In genomic region chr16:28623172-28623711, GRCh38 we compare ENCODE assay signal across 8 cellular contexts. TPM values are rescaled to one million over a fixed set of nuclear protein-coding genes. Genes with fewer than 3 reads are reported as not detected.
DNase-seq lines count a peak whose midpoint lies in the region; ATAC-seq and TF ChIP-seq lines count a peak whose summit lies in the region.

No MANE protein-coding gene starts in this region.

- H3K9me2 ChIP-seq in PC-9 (ENCODE audit: insufficient read depth): no peaks in the 10 kb centered on the region

- no peaks in the 10 kb centered on the region for H3K27me3 ChIP-seq in PC-9 (ENCODE audit: insufficient read depth, low read depth)

- peak overlapping the region; percentile 93 for H3K4me3 ChIP-seq in PC-9

- ATAC-seq in left ventricle myocardium superior: peak; percentile 90
- no peak for ATAC-seq in GM21723 (IDR thresholded peaks at IDR 0.05; ENCODE audit: unreplicated experiment)
- ATAC-seq in HG03565 (IDR thresholded peaks at IDR 0.05; ENCODE audit: unreplicated experiment): no peak

- peak; percentile 67 for DNase-seq in HK-2 (ENCODE audit: unreplicated experiment)
- peak; percentile 80 to 89 for DNase-seq in PC-9
- DNase-seq in activated gamma-delta T cell treated with Interleukin-2 at 50 U/mL for 16 hours: peak; percentile 61
- DNase-seq in left ventricle myocardium superior: peak; percentile 63
- DNase-seq in stimulated activated CD4-positive, alpha-beta T cell treated with anti-CD3 and anti-CD28 coated beads, Interleukin-1b, Interleukin-23, amount 100 ng/mL, for 4 hours (ENCODE audit: low read depth in 2 of 2): peak; percentile 47 to 68
- no peak for DNase-seq in epidermal melanocyte (ENCODE audit: insufficient read length, low spot score)

- peak overlapping the region; percentile 40 for H3K27ac ChIP-seq in PC-9

- TF ChIP-seq CTCF in PC-9 (conservative IDR thresholded peaks at IDR 0.05): no peak

- no peaks in the 10 kb centered on the region for H4K20me1 ChIP-seq in PC-9 (ENCODE audit: insufficient read depth)

- no peaks in the 10 kb centered on the region for H3K9me3 ChIP-seq in PC-9 (ENCODE audit: insufficient read depth, low read depth)

- peak overlapping the region; percentile 86 for H3K4me2 ChIP-seq in PC-9

- POLR2A ChIA-PET in PC-9 (lab: Charles Lee; ENCODE audit: unreplicated experiment): interaction anchor here (0.7 kb wide), 3 partner anchors 13 to 1073 kb away, joined by 3 to 6 read pairs (median 4); partner anchors contain the start of genes KATNIP and SULT1A1

- peaks cover 34% of the 10 kb centered on the region for H3K79me2 ChIP-seq in PC-9 (ENCODE audit: low read depth)

- CTCF ChIA-PET in PC-9 (lab: Charles Lee): no interaction called here

- peaks cover 15% of the 10 kb centered on the region; the same call in 1 of the 2 replicates for H3K36me3 ChIP-seq in PC-9 (ENCODE audit: low read depth)

- peaks cover 16% of the 10 kb centered on the region for H3F3A ChIP-seq in PC-9 (ENCODE audit: insufficient read depth, low read depth)

- peaks cover 17% of the 10 kb centered on the region for H3K4me1 ChIP-seq in PC-9 (replicated peaks; ENCODE audit: insufficient read depth)

- no TSS peak for BruUV-seq in PC-9 (replicated peaks; lab: Mats Ljungman, UMichigan)

- H2AFZ ChIP-seq in PC-9: peak overlapping the region; percentile 95

- intact Hi-C loops in PC-9 (cut with micrococcal nuclease; ENCODE audit: unreplicated experiment): no loop called here
- intact Hi-C loops in left ventricle myocardium superior (cut with micrococcal nuclease): no loop called here

RNA-seq across cellular contexts. Expression of gene SULT1A1, which starts 13.4 kb away (rescaled TPM):
- total RNA-seq in PC-9 (2021) (82.0 and 98.8 TPM in 2 replicates), left ventricle myocardium superior (15.5 TPM)

RNA-seq across cellular contexts. Expression of gene NPIPB8, which starts 14.6 kb away (rescaled TPM):
- total RNA-seq in PC-9 (2021) (2.2 and 4.1 TPM in 2 replicates), left ventricle myocardium superior (not detected)

RNA-seq across cellular contexts. Expression of gene SULT1A2, which starts 26.4 kb away (rescaled TPM):
- total RNA-seq in PC-9 (2021): 21.8 and 23.0 TPM in 2 replicates
- total RNA-seq in left ventricle myocardium superior: 1.1 TPM

Comparison
In these comparisons a context has a peak if more than half of its experiments do, and no peak if none do; other contexts are left out.
1. RNA of gene SULT1A2, which starts 26.4 kb away (total RNA-seq): 21.8 to 23.0 TPM in PC-9; 1.1 TPM in left ventricle myocardium superior (single experiment); every median in the first group is over 10 times any median in the second.